In genomic region chr16:67407176-67407787, GRCh38 we compare ENCODE assay signal across 14 cellular contexts. TPM values are rescaled to one million over a fixed set of nuclear protein-coding genes. Genes with fewer than 3 reads are reported as not detected.
A peak's percentile ranks its signal among the peaks of the same experiment; 100 is the strongest.
DNase-seq lines count a peak whose midpoint lies in the region; ATAC-seq, FAIRE-seq and TF ChIP-seq lines count a peak whose summit lies in the region.
"Had no signal": no experiment of that assay in that cellular context is flagged by ENCODE, and none has a peak within 500 bp of the region (broad histone marks: within the 10 kb centered on the region; RNA-seq: fewer than 3 reads in every experiment).

No MANE protein-coding gene starts in this region.

- TF ChIP-seq CTCF in HFFc6 (IDR thresholded peaks at IDR 0.05) (no peak), mammary epithelial cell (conservative IDR thresholded peaks at IDR 0.05 in 1 of 2, IDR thresholded peaks at IDR 0.05 in 1 of 2; ENCODE audit: extremely low read depth in 1 of 2, insufficient read depth in 1 of 2, low read depth in 1 of 2, low read length in 2 of 2) (no peak), keratinocyte (optimal IDR thresholded peaks at IDR 0.05 in 1 of 3, IDR thresholded peaks at IDR 0.05 in 1 of 3, conservative IDR thresholded peaks at IDR 0.05 in 1 of 3; ENCODE audit: extremely low read depth in 1 of 3, insufficient read depth in 2 of 3, low read length in 3 of 3) (no peak), upper lobe of right lung (IDR thresholded peaks at IDR 0.05) (no peak)

- H3K79me2 ChIP-seq in mammary epithelial cell (ENCODE audit: insufficient read depth, low read length) (no peaks in the 10 kb centered on the region), keratinocyte (ENCODE audit: control insufficient read depth, insufficient read depth, low read length) (peaks cover 2% of the 10 kb centered on the region)

- in situ Hi-C loops in mammary epithelial cell (cut with MboI; ENCODE audit: low sequenced_read_pairs in 2 of 2) (loop anchor here in 1 of 2 donors (25.0 kb wide), 1 partner anchor 145 kb away; no protein-coding TSS in a partner anchor), KBM-7 (cut with MboI; ENCODE audit: low pct_unique_long_range_greater_than_20kb, low sequenced_read_pairs) (no loop called here)

- peak; percentile 73 for FAIRE-seq in keratinocyte (lab: Jason Lieb, UNC)

- no peak for ATAC-seq in stimulated activated effector memory CD8-positive, alpha-beta T cell treated with anti-CD3 and anti-CD28 coated beads, Interleukin-12 subunit alpha, Interleukin-12 subunit beta, amount 100 ng/mL, for 72 hours
- ATAC-seq in upper lobe of right lung: no peak

- H3K9me1 ChIP-seq in keratinocyte (ENCODE audit: control insufficient read depth, extremely low read depth, insufficient read depth, low read length): no peaks in the 10 kb centered on the region

- no TSS peak for BruUV-seq in mammary epithelial cell (replicated peaks; lab: Mats Ljungman, UMichigan)

- peaks cover 35% of the 10 kb centered on the region for H3K4me1 Mint-ChIP-seq in HFFc6 (ENCODE audit: low read depth)
- no peaks in the 10 kb centered on the region for H3K4me1 Mint-ChIP-seq in stimulated activated effector memory CD8-positive, alpha-beta T cell treated with anti-CD3 and anti-CD28 coated beads, Interleukin-12 subunit alpha, Interleukin-12 subunit beta, amount 100 ng/mL, for 72 hours

- no peaks in the 10 kb centered on the region for H3K9me3 Mint-ChIP-seq in HFFc6
- no peaks in the 10 kb centered on the region for H3K9me3 Mint-ChIP-seq in stimulated activated effector memory CD8-positive, alpha-beta T cell treated with anti-CD3 and anti-CD28 coated beads, Interleukin-12 subunit alpha, Interleukin-12 subunit beta, amount 100 ng/mL, for 72 hours
- H3K9me3 Mint-ChIP-seq: activated naive CD8-positive, alpha-beta T cell treated with anti-CD3 and anti-CD28 coated beads, Interleukin-2, amount 10 ng/mL, durations not matched to agents 7 days and 5 days; stimulated activated naive CD8-positive, alpha-beta T cell treated with anti-CD3 and anti-CD28 coated beads, Interleukin-15, Interleukin-2, amounts not matched to agents 100 ng/mL and 50 ng/mL, for 24 hours had no signal

- 84% methylated on average over 5 of the region's 7 CpGs for WGBS in mammary epithelial cell (ENCODE audit: low coverage, missing lambda C conversion rate)

- H3K36me3 Mint-ChIP-seq in HFFc6 (ENCODE audit: low read depth): no peaks in the 10 kb centered on the region
- peaks cover 5% of the 10 kb centered on the region for H3K36me3 Mint-ChIP-seq in stimulated activated effector memory CD8-positive, alpha-beta T cell treated with anti-CD3 and anti-CD28 coated beads, Interleukin-12 subunit alpha, Interleukin-12 subunit beta, amount 100 ng/mL, for 72 hours
- H3K36me3 Mint-ChIP-seq: activated naive CD8-positive, alpha-beta T cell treated with anti-CD3 and anti-CD28 coated beads, Interleukin-2, amount 10 ng/mL, durations not matched to agents 7 days and 5 days had no signal

- DNase-seq in HFFc6 (no peak), mammary epithelial cell (no peak), keratinocyte (ENCODE audit: low read depth, low spot score) (no peak), OCI-M1 (lab: John Stamatoyannopoulos, UW) (no peak), upper lobe of right lung (no peak), KBM-7 (no peak), T-helper 2 cell (no peak)
- DNase-seq in stimulated activated effector memory CD8-positive, alpha-beta T cell treated with anti-CD3 and anti-CD28 coated beads, Interleukin-12 subunit alpha, Interleukin-12 subunit beta, amount 100 ng/mL, for 72 hours (ENCODE audit: low spot score in 2 of 2): no peak
- DNase-seq: activated naive CD8-positive, alpha-beta T cell treated with anti-CD3 and anti-CD28 coated beads, Interleukin-2, amount 10 ng/mL, durations not matched to agents 7 days and 5 days; head of caudate nucleus; NCI-H1436 treated with DMSO at 0.1 percent for 48 hours; NCI-H526; stimulated activated CD4-positive, alpha-beta T cell treated with anti-CD3 and anti-CD28 coated beads, Interleukin-4, amount 100 ng/mL, for 4 hours had no signal

- H3K4me1 ChIP-seq in mammary epithelial cell (ENCODE audit: insufficient read depth, low read length) (peaks cover 57% of the 10 kb centered on the region), keratinocyte (ENCODE audit: control insufficient read depth, extremely low read depth, insufficient read depth, low read length) (peaks cover 53% of the 10 kb centered on the region), upper lobe of right lung (peaks cover 4% of the 10 kb centered on the region)

- H3K27ac Mint-ChIP-seq in HFFc6: peak overlapping the region; percentile 95
- peak overlapping the region; percentile 16 for H3K27ac Mint-ChIP-seq in stimulated activated effector memory CD8-positive, alpha-beta T cell treated with anti-CD3 and anti-CD28 coated beads, Interleukin-12 subunit alpha, Interleukin-12 subunit beta, amount 100 ng/mL, for 72 hours
- H3K27ac Mint-ChIP-seq: activated naive CD8-positive, alpha-beta T cell treated with anti-CD3 and anti-CD28 coated beads, Interleukin-2, amount 10 ng/mL, durations not matched to agents 7 days and 5 days; stimulated activated naive CD8-positive, alpha-beta T cell treated with anti-CD3 and anti-CD28 coated beads, Interleukin-15, Interleukin-2, amounts not matched to agents 100 ng/mL and 50 ng/mL, for 24 hours had no signal

- H3K4me2 ChIP-seq in mammary epithelial cell (ENCODE audit: insufficient read depth, low read depth, low read length) (no peak overlapping the region), keratinocyte (ENCODE audit: control insufficient read depth, extremely low read depth, insufficient read depth, low read depth, low read length) (peak overlapping the region; percentile 56)

- dilution Hi-C loops in mammary epithelial cell (cut with HindIII; ENCODE audit: low sequenced_read_pairs): no loop called here
- dilution Hi-C loops in keratinocyte (cut with MboI; ENCODE audit: extremely low pct_ligation_motif_present, low sequenced_read_pairs): no loop called here

- H4K20me1 ChIP-seq in mammary epithelial cell (ENCODE audit: insufficient read depth, low read length) (no peaks in the 10 kb centered on the region), keratinocyte (ENCODE audit: control insufficient read depth, extremely low read depth, insufficient read depth, low read length) (no peaks in the 10 kb centered on the region)

- H3K9me3 ChIP-seq in mammary epithelial cell (replicated peaks; ENCODE audit: insufficient read depth, low read length): no peaks in the 10 kb centered on the region
- H3K9me3 ChIP-seq in keratinocyte (ENCODE audit: control insufficient read depth, low read depth, low read length): no peaks in the 10 kb centered on the region
- no peaks in the 10 kb centered on the region for H3K9me3 ChIP-seq in upper lobe of right lung

- H3K27ac ChIP-seq in mammary epithelial cell (ENCODE audit: insufficient read depth, low read depth, low read length) (peak overlapping the region; percentile 90), keratinocyte (ENCODE audit: control insufficient read depth, insufficient read depth, low read length) (peak overlapping the region; percentile 99), upper lobe of right lung (no peak overlapping the region)

- peaks cover under 1% of the 10 kb centered on the region; the same call in 1 of the 2 replicates for H3K27me3 Mint-ChIP-seq in HFFc6 (ENCODE audit: insufficient read depth)
- H3K27me3 Mint-ChIP-seq: stimulated activated naive CD8-positive, alpha-beta T cell treated with anti-CD3 and anti-CD28 coated beads, Interleukin-15, Interleukin-2, amounts not matched to agents 100 ng/mL and 50 ng/mL, for 24 hours had no signal

- intact Hi-C loops in mammary epithelial cell (cut with micrococcal nuclease): loop anchor here (10.0 kb wide), 1 partner anchor 452 kb away; no protein-coding TSS in a partner anchor
- intact Hi-C loops in upper lobe of right lung (cut with DNase I): no loop called here

- peak overlapping the region; percentile 24; the same call in 1 of the 2 replicates for H3K4me3 Mint-ChIP-seq in HFFc6
- H3K4me3 Mint-ChIP-seq in stimulated activated effector memory CD8-positive, alpha-beta T cell treated with anti-CD3 and anti-CD28 coated beads, Interleukin-12 subunit alpha, Interleukin-12 subunit beta, amount 100 ng/mL, for 72 hours: no peak overlapping the region
- H3K4me3 Mint-ChIP-seq: activated naive CD8-positive, alpha-beta T cell treated with anti-CD3 and anti-CD28 coated beads, Interleukin-2, amount 10 ng/mL, durations not matched to agents 7 days and 5 days; stimulated activated naive CD8-positive, alpha-beta T cell treated with anti-CD3 and anti-CD28 coated beads, Interleukin-15, Interleukin-2, amounts not matched to agents 100 ng/mL and 50 ng/mL, for 24 hours had no signal

- H3K27me3 ChIP-seq in mammary epithelial cell (ENCODE audit: insufficient read depth, low read length) (no peaks in the 10 kb centered on the region), keratinocyte (ENCODE audit: control insufficient read depth, extremely low read depth, insufficient read depth, low read length) (no peaks in the 10 kb centered on the region), upper lobe of right lung (no peaks in the 10 kb centered on the region)

- H3K4me3 ChIP-seq in mammary epithelial cell (replicated peaks in 1 of 3; ENCODE audit: insufficient read depth in 1 of 3, low read depth in 2 of 3, low read length in 3 of 3): no peak overlapping the region
- H3K4me3 ChIP-seq in keratinocyte (ENCODE audit: control insufficient read depth in 2 of 3, extremely low read depth in 1 of 3, insufficient read depth in 2 of 3, low read depth in 1 of 3, low read length in 3 of 3): no peak overlapping the region
- no peak overlapping the region for H3K4me3 ChIP-seq in upper lobe of right lung

- H3K9ac ChIP-seq in mammary epithelial cell (ENCODE audit: insufficient read depth, low read length): peak overlapping the region; percentile 39
- peak overlapping the region; percentile 82 for H3K9ac ChIP-seq in keratinocyte (ENCODE audit: control insufficient read depth, extremely low read depth, insufficient read depth, low read length)

- H3K36me3 ChIP-seq in mammary epithelial cell (ENCODE audit: insufficient read depth, low read length) (no peaks in the 10 kb centered on the region), keratinocyte (ENCODE audit: control insufficient read depth in 2 of 2, extremely low read depth in 1 of 2, insufficient read depth in 2 of 2, low read length in 2 of 2) (no peaks in the 10 kb centered on the region), upper lobe of right lung (no peaks in the 10 kb centered on the region)

- CTCF ChIA-PET in mammary epithelial cell (lab: Charles Lee; ENCODE audit: low non-redundant PET): no interaction called here

- peak overlapping the region; percentile 68 for H2AFZ ChIP-seq in mammary epithelial cell (ENCODE audit: low read depth, low read length)
- no peak overlapping the region for H2AFZ ChIP-seq in keratinocyte (ENCODE audit: control insufficient read depth, low read length)

RNA-seq across cellular contexts. Expression of gene ZDHHC1, which starts 9.0 kb away (rescaled TPM):
- total RNA-seq in HFFc6 (2021; fragmentation: NEBNext Ultra II Directional; extraction: Animal tissue kit (Norgen Biotek cat#: 25700)): 1 to 10 TPM; 2.1 to 5.4 (median 2.8) TPM
- total RNA-seq in mammary epithelial cell (1 to 10 TPM; 5.3 to 6.3 TPM), upper lobe of right lung (11.1 TPM)
- polyA plus RNA-seq in mammary epithelial cell (2.4 TPM), keratinocyte (1.1 to 3.2 TPM (median 1.8 TPM) in 3 replicates)
- polyA minus RNA-seq in mammary epithelial cell (0.88 TPM), keratinocyte (2.0 to 5.0 TPM (median 2.8 TPM) in 3 replicates)
- 2.5 TPM for polyA plus RNA-seq in keratinocyte (2011; ENCODE audit: low read depth)
- 2.5 and 3.4 TPM in 2 replicates for polyA plus RNA-seq in keratinocyte (2011; cell fraction: cytosol; rRNA removed)
- polyA plus RNA-seq in keratinocyte (2011; cell fraction: nucleus; rRNA removed): 6.3 and 9.1 TPM in 2 replicates
- polyA plus RNA-seq in keratinocyte (2012; ENCODE audit: low replicate concordance): 2.9 and 3.1 TPM in 2 replicates
- polyA minus RNA-seq in keratinocyte (2011; cell fraction: cytosol; rRNA and poly(A)+ RNA removed): 4.8 TPM
- 4.3 and 7.5 TPM in 2 replicates for polyA minus RNA-seq in keratinocyte (2011; cell fraction: nucleus; rRNA and poly(A)+ RNA removed)

RNA-seq across cellular contexts. Expression of gene TPPP3, which starts 14.0 kb away (rescaled TPM):
- total RNA-seq in HFFc6 (2021; fragmentation: NEBNext Ultra II Directional; extraction: Animal tissue kit (Norgen Biotek cat#: 25700)): under 1 TPM in 2 of 6 experiments, not detected in 4; 0.21 to 0.28 TPM
- total RNA-seq in mammary epithelial cell (not detected), upper lobe of right lung (29.7 TPM)
- polyA plus RNA-seq in mammary epithelial cell (0.14 TPM), keratinocyte (0.37 to 0.96 TPM in 2 of 3 replicates, not detected in the other)
- polyA minus RNA-seq in mammary epithelial cell (not detected), keratinocyte (0.16 TPM in 1 of 3 replicates, not detected in the others)
- polyA plus RNA-seq in keratinocyte (2011; ENCODE audit: low read depth): 1.1 TPM
- not detected in 2 replicates for polyA plus RNA-seq in keratinocyte (2011; cell fraction: cytosol; rRNA removed)
- polyA plus RNA-seq in keratinocyte (2011; cell fraction: nucleus; rRNA removed): 0.11 and 0.17 TPM in 2 replicates
- 0.10 and 0.79 TPM in 2 replicates for polyA plus RNA-seq in keratinocyte (2012; ENCODE audit: low replicate concordance)
- not detected for polyA minus RNA-seq in keratinocyte (2011; cell fraction: cytosol; rRNA and poly(A)+ RNA removed)
- polyA minus RNA-seq in keratinocyte (2011; cell fraction: nucleus; rRNA and poly(A)+ RNA removed): 0.42 TPM in 1 of 2 replicates, not detected in the other
- total RNA-seq: activated naive CD8-positive, alpha-beta T cell treated with anti-CD3 and anti-CD28 coated beads, Interleukin-2, amount 10 ng/mL, durations not matched to agents 7 days and 5 days had no signal

RNA-seq across cellular contexts. Expression of gene HSD11B2, which starts 23.6 kb away (rescaled TPM):
- not detected for total RNA-seq in HFFc6 (2021; fragmentation: NEBNext Ultra II Directional; extraction: Animal tissue kit (Norgen Biotek cat#: 25700))
- total RNA-seq in mammary epithelial cell (1 to 10 TPM in 1 of 2 donors, under 1 TPM in 1; 0.56 to 1.8 TPM), upper lobe of right lung (2.2 TPM)
- polyA plus RNA-seq in mammary epithelial cell (1.00 TPM), keratinocyte (0.59 to 2.4 TPM (median 0.93 TPM) in 3 replicates)
- polyA minus RNA-seq in mammary epithelial cell (not detected), keratinocyte (0.48 to 1.4 TPM (median 1.1 TPM) in 3 replicates)
- 1.7 TPM for polyA plus RNA-seq in keratinocyte (2011; ENCODE audit: low read depth)
- polyA plus RNA-seq in keratinocyte (2011; cell fraction: cytosol; rRNA removed): 0.64 and 0.65 TPM in 2 replicates
- polyA plus RNA-seq in keratinocyte (2011; cell fraction: nucleus; rRNA removed): 4.9 and 6.1 TPM in 2 replicates
- polyA plus RNA-seq in keratinocyte (2012; ENCODE audit: low replicate concordance): 0.72 and 5.8 TPM in 2 replicates
- 0.96 TPM for polyA minus RNA-seq in keratinocyte (2011; cell fraction: cytosol; rRNA and poly(A)+ RNA removed)
- polyA minus RNA-seq in keratinocyte (2011; cell fraction: nucleus; rRNA and poly(A)+ RNA removed): 0.74 and 1.6 TPM in 2 replicates
- total RNA-seq: activated naive CD8-positive, alpha-beta T cell treated with anti-CD3 and anti-CD28 coated beads, Interleukin-2, amount 10 ng/mL, durations not matched to agents 7 days and 5 days had no signal

Comparison
In these comparisons a context has a peak if more than half of its experiments do, and no peak if none do; other contexts are left out.
1. RNA of gene TPPP3, which starts 14.0 kb away (total RNA-seq): 29.7 TPM in upper lobe of right lung (single experiment); 0.21 to 0.28 TPM in HFFc6 and not detected in mammary epithelial cell; every median in the first group is over 10 times any median in the second.